ENCODE assay signal across 1 cellular context in the genomic region with DNA sequence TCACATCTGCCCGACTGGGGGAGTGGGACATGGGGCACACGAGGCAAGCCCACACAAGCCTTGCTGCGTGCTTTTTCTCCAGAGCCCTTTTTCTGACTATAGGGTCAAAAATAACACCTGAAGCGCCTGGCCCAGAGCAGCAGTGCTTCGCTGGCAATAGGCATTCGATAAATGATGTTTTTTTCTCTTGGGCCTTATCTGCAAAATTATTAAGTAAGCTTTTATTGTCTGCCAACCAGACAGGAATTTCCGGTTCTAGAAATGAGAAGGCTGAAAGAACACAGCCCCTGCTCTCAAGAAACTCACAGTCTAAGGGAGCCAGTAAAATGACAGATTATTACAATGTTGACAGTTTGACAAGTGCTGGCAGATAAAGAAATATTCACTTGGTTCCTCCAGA.
TF ChIP-seq lines count a peak whose summit lies in the region.

No MANE protein-coding gene starts in this region.

TF ChIP-seq in WTC11, 78 proteins besides CTCF, POLR2A, EP300 and RAD21 (continued from another document):
- TF ChIP-seq, protein P1, sequence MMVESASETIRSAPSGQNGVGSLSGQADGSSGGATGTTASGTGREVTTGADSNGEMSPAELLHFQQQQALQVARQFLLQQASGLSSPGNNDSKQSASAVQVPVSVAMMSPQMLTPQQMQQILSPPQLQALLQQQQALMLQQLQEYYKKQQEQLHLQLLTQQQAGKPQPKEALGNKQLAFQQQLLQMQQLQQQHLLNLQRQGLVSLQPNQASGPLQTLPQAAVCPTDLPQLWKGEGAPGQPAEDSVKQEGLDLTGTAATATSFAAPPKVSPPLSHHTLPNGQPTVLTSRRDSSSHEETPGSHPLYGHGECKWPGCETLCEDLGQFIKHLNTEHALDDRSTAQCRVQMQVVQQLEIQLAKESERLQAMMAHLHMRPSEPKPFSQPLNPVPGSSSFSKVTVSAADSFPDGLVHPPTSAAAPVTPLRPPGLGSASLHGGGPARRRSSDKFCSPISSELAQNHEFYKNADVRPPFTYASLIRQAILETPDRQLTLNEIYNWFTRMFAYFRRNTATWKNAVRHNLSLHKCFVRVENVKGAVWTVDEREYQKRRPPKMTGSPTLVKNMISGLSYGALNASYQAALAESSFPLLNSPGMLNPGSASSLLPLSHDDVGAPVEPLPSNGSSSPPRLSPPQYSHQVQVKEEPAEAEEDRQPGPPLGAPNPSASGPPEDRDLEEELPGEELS (CRISPR knock-in tag; IDR thresholded peaks at IDR 0.05): no peak
- TF ChIP-seq ZNF423 (CRISPR knock-in tag; IDR thresholded peaks at IDR 0.05) (no peak), TP53 (CRISPR knock-in tag; IDR thresholded peaks at IDR 0.05) (no peak), ZNF416 (CRISPR knock-in tag; IDR thresholded peaks at IDR 0.05) (no peak)
- TF ChIP-seq, protein P2, sequence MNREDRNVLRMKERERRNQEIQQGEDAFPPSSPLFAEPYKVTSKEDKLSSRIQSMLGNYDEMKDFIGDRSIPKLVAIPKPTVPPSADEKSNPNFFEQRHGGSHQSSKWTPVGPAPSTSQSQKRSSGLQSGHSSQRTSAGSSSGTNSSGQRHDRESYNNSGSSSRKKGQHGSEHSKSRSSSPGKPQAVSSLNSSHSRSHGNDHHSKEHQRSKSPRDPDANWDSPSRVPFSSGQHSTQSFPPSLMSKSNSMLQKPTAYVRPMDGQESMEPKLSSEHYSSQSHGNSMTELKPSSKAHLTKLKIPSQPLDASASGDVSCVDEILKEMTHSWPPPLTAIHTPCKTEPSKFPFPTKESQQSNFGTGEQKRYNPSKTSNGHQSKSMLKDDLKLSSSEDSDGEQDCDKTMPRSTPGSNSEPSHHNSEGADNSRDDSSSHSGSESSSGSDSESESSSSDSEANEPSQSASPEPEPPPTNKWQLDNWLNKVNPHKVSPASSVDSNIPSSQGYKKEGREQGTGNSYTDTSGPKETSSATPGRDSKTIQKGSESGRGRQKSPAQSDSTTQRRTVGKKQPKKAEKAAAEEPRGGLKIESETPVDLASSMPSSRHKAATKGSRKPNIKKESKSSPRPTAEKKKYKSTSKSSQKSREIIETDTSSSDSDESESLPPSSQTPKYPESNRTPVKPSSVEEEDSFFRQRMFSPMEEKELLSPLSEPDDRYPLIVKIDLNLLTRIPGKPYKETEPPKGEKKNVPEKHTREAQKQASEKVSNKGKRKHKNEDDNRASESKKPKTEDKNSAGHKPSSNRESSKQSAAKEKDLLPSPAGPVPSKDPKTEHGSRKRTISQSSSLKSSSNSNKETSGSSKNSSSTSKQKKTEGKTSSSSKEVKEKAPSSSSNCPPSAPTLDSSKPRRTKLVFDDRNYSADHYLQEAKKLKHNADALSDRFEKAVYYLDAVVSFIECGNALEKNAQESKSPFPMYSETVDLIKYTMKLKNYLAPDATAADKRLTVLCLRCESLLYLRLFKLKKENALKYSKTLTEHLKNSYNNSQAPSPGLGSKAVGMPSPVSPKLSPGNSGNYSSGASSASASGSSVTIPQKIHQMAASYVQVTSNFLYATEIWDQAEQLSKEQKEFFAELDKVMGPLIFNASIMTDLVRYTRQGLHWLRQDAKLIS (CRISPR knock-in tag; IDR thresholded peaks at IDR 0.05; ENCODE audit: borderline replicate concordance): no peak
- TF ChIP-seq, protein P3, sequence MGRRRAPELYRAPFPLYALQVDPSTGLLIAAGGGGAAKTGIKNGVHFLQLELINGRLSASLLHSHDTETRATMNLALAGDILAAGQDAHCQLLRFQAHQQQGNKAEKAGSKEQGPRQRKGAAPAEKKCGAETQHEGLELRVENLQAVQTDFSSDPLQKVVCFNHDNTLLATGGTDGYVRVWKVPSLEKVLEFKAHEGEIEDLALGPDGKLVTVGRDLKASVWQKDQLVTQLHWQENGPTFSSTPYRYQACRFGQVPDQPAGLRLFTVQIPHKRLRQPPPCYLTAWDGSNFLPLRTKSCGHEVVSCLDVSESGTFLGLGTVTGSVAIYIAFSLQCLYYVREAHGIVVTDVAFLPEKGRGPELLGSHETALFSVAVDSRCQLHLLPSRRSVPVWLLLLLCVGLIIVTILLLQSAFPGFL (CRISPR knock-in tag; IDR thresholded peaks at IDR 0.05; ENCODE audit: borderline replicate concordance): no peak
